28 cellular contexts compared by ENCODE assay signal in genomic region chr15:91098451-91098850, GRCh38. TPM values are rescaled to one million over a fixed set of nuclear protein-coding genes. Genes with fewer than 3 reads are reported as not detected.
DNase-seq lines count a peak whose midpoint lies in the region; ATAC-seq, FAIRE-seq and TF ChIP-seq lines count a peak whose summit lies in the region.
"Had no signal": no experiment of that assay in that cellular context is flagged by ENCODE, and none has a peak within 500 bp of the region (broad histone marks: within the 10 kb centered on the region; RNA-seq: fewer than 3 reads in every experiment).

No MANE protein-coding gene starts in this region.

- no peaks in the 10 kb centered on the region for H3K9me2 ChIP-seq in GM23338 (ENCODE audit: insufficient read depth)

- H3K27me3 Mint-ChIP-seq in T-helper 1 cell treated with Interleukin-12 subunit alpha and Interleukin-12 subunit beta and Interleukin-4 antibody, amounts not matched to agents 30 μg/mL and 1 μg/mL, for 36 hours (ENCODE audit: low read depth) = peaks cover 86% of the 10 kb centered on the region
- H3K27me3 Mint-ChIP-seq in GM23338 (ENCODE audit: insufficient read depth, low read depth, poor library complexity) = peaks cover 49% of the 10 kb centered on the region
- peaks cover 91% of the 10 kb centered on the region for H3K27me3 Mint-ChIP-seq in nephron progenitor cell (ENCODE audit: low read depth, poor library complexity)

- no peaks in the 10 kb centered on the region for H3K9me3 Mint-ChIP-seq in T-helper 1 cell treated with Interleukin-12 subunit alpha and Interleukin-12 subunit beta and Interleukin-4 antibody, amounts not matched to agents 30 μg/mL and 1 μg/mL, for 36 hours
- H3K9me3 Mint-ChIP-seq in GM23338 = peaks cover 11% of the 10 kb centered on the region; the same call in 2 of the 3 replicates
- H3K9me3 Mint-ChIP-seq in nephron progenitor cell = peaks cover 19% of the 10 kb centered on the region

- no peak overlapping the region for H3K27ac Mint-ChIP-seq in T-helper 1 cell treated with Interleukin-12 subunit alpha and Interleukin-12 subunit beta and Interleukin-4 antibody, amounts not matched to agents 30 μg/mL and 1 μg/mL, for 36 hours
- H3K27ac Mint-ChIP-seq in GM23338 (no peak overlapping the region), nephron progenitor cell (no peak overlapping the region)
- H3K27ac Mint-ChIP-seq: activated CD8-positive, alpha-beta T cell treated with anti-CD3 and anti-CD28 coated beads, Interleukin-2, amount 10 ng/mL, durations not matched to agents 7 days and 5 days; neural progenitor cell had no signal

- no peak for FAIRE-seq in GM12891 (lab: Jason Lieb, UNC)
- FAIRE-seq: endometrium had no signal

- H4K20me1 ChIP-seq in GM23338 (replicated peaks; ENCODE audit: insufficient read depth) = no peaks in the 10 kb centered on the region

- no peaks in the 10 kb centered on the region for H3K36me3 ChIP-seq in GM23338 (ENCODE audit: insufficient read depth)
- H3K36me3 ChIP-seq: esophagus squamous epithelium, neural progenitor cell had no signal

- no peak overlapping the region for H3K4me3 ChIP-seq in GM23338
- H3K4me3 ChIP-seq: esophagus squamous epithelium, neural progenitor cell, skin epidermis had no signal

- H3K4me2 ChIP-seq in GM23338 = no peak overlapping the region
- H3K4me2 ChIP-seq: neural progenitor cell had no signal

- peaks cover 12% of the 10 kb centered on the region; the same call in 1 of the 2 replicates for H3K4me1 ChIP-seq in GM23338 (ENCODE audit: insufficient read depth)
- H3K4me1 ChIP-seq: foreskin keratinocyte, parathyroid adenoma had no signal

- DNase-seq in T-helper 1 cell (no peak), GM23338 (ENCODE audit: low spot score) (peak; percentile 31), iPS DF 19.7 (ENCODE audit: low read depth, low spot score) (peak; percentile 3), nephron progenitor cell (no peak), GM12891 (ENCODE audit: insufficient read length, low spot score) (no peak), hippocampal formation (lab: John Stamatoyannopoulos, UW) (no peak)
- DNase-seq: activated CD8-positive, alpha-beta T cell treated with anti-CD3 and anti-CD28 coated beads, Interleukin-2, amount 10 ng/mL, durations not matched to agents 7 days and 5 days; activated effector memory CD4-positive, alpha-beta T cell treated with Interleukin-2 at 50 U/mL for 16 hours; C1 segment of cervical spinal cord; dermis blood vessel endothelial cell; esophagus squamous epithelium; foreskin keratinocyte; H7; head of caudate nucleus; NCI-H1417 treated with DMSO at 0.1 percent for 48 hours; NCI-H2081; NCI-H2227 treated with DMSO at 0.1 percent for 48 hours; NCI-H526 treated with DMSO at 0.1 percent for 48 hours; PC-3; stimulated activated naive CD4-positive, alpha-beta T cell had no signal

- H3K36me3 Mint-ChIP-seq in T-helper 1 cell treated with Interleukin-12 subunit alpha and Interleukin-12 subunit beta and Interleukin-4 antibody, amounts not matched to agents 30 μg/mL and 1 μg/mL, for 36 hours (ENCODE audit: low read depth) = peaks cover 4% of the 10 kb centered on the region
- H3K36me3 Mint-ChIP-seq in GM23338 (ENCODE audit: low read depth) (peaks cover 3% of the 10 kb centered on the region; the same call in 2 of the 3 replicates), nephron progenitor cell (ENCODE audit: low read depth) (no peaks in the 10 kb centered on the region)
- H3K36me3 Mint-ChIP-seq: neural progenitor cell had no signal

- peaks cover 9% of the 10 kb centered on the region for H3K4me1 Mint-ChIP-seq in T-helper 1 cell treated with Interleukin-12 subunit alpha and Interleukin-12 subunit beta and Interleukin-4 antibody, amounts not matched to agents 30 μg/mL and 1 μg/mL, for 36 hours (ENCODE audit: low read depth)
- H3K4me1 Mint-ChIP-seq in GM23338 = peaks cover 9% of the 10 kb centered on the region
- H3K4me1 Mint-ChIP-seq in nephron progenitor cell = peaks cover 22% of the 10 kb centered on the region

- H3K27ac ChIP-seq in GM23338 (ENCODE audit: low read depth) = no peak overlapping the region
- H3K27ac ChIP-seq: 22Rv1, esophagus squamous epithelium, foreskin keratinocyte, HL-60, neural progenitor cell, parathyroid adenoma, skin epidermis had no signal

- no peak for TF ChIP-seq POLR2A in GM12891 (IDR thresholded peaks at IDR 0.05; ENCODE audit: low read depth, low read length)

- no peaks in the 10 kb centered on the region for H3F3A ChIP-seq in GM23338 (replicated peaks; ENCODE audit: low read depth)

- ATAC-seq in GM23338 = no peak
- no peak for ATAC-seq in HG02870 (IDR thresholded peaks at IDR 0.05; ENCODE audit: unreplicated experiment)
- ATAC-seq: activated CD8-positive, alpha-beta T cell treated with anti-CD3 and anti-CD28 coated beads, Interleukin-2, amount 10 ng/mL, durations not matched to agents 7 days and 5 days; foreskin keratinocyte; PC-3 had no signal

- peaks cover 66% of the 10 kb centered on the region for H3K27me3 ChIP-seq in GM23338 (ENCODE audit: insufficient read depth)

- H2AFZ ChIP-seq in GM23338 = no peak overlapping the region
- H2AFZ ChIP-seq: neural progenitor cell, parathyroid adenoma had no signal

- H3K79me2 ChIP-seq in GM23338 (replicated peaks; ENCODE audit: insufficient read depth) = no peaks in the 10 kb centered on the region
- H3K79me2 ChIP-seq: parathyroid adenoma had no signal

- no peak for TF ChIP-seq CTCF in GM23338 (conservative IDR thresholded peaks at IDR 0.05; ENCODE audit: low read depth in 2 of 2)
- TF ChIP-seq CTCF in nephron progenitor cell (IDR thresholded peaks at IDR 0.05) = no peak

- H3K4me3 Mint-ChIP-seq in T-helper 1 cell treated with Interleukin-12 subunit alpha and Interleukin-12 subunit beta and Interleukin-4 antibody, amounts not matched to agents 30 μg/mL and 1 μg/mL, for 36 hours = peak overlapping the region; percentile 12
- H3K4me3 Mint-ChIP-seq in GM23338 = 0 out of 3 replicates have a peak overlapping the region, but pooled peaks have one; percentile 4
- H3K4me3 Mint-ChIP-seq in nephron progenitor cell = peak overlapping the region; percentile 3
- H3K4me3 Mint-ChIP-seq: activated CD8-positive, alpha-beta T cell treated with anti-CD3 and anti-CD28 coated beads, Interleukin-2, amount 10 ng/mL, durations not matched to agents 7 days and 5 days had no signal

TF ChIP-seq in GM23338, 12 proteins besides CTCF, POLR2A, EP300 and RAD21 (continues in another document):
- TF ChIP-seq ZNF331 (CRISPR knock-in tag; IDR thresholded peaks at IDR 0.05; ENCODE audit: low read depth) (0 out of 2 replicates have a peak, but pooled peaks have one; percentile 32), ZNF114 (CRISPR knock-in tag; IDR thresholded peaks at IDR 0.05) (no peak), EZH2 (IDR thresholded peaks at IDR 0.05; ENCODE audit: low read depth, unreplicated experiment) (no peak)

TF ChIP-seq in GM12891, 5 proteins besides CTCF, POLR2A, EP300 and RAD21:
- TF ChIP-seq POU2F2 (IDR thresholded peaks at IDR 0.05; ENCODE audit: low read depth, low read length) = no peak
- no peak for TF ChIP-seq SPI1 (IDR thresholded peaks at IDR 0.05; ENCODE audit: low read depth, low read length)
- no peak for TF ChIP-seq PAX5 (IDR thresholded peaks at IDR 0.05; ENCODE audit: insufficient read depth, low read length, severe bottlenecking)
TF ChIP-seq in GM12891: peak in this region for 0.

RNA-seq across cellular contexts. Expression of gene SV2B, which starts 1.6 kb away (rescaled TPM):
- 0.16 and 0.76 TPM in 2 replicates for total RNA-seq in GM23338 (2014; rRNA removed; shearing (Covaris generic))
- polyA plus RNA-seq in GM23338 (2016; fragmentation: Nextera tagmentation; extraction: Ambion mirVana) = 0.06 and 0.09 TPM in 2 replicates
- 1.6 TPM for polyA plus RNA-seq in GM12891 (2012; ENCODE audit: low read depth, missing spikeins)
- total RNA-seq: activated CD8-positive, alpha-beta T cell treated with anti-CD3 and anti-CD28 coated beads, Interleukin-2, amount 10 ng/mL, durations not matched to agents 7 days and 5 days; foreskin keratinocyte; PC-3 had no signal
- polyA plus RNA-seq: foreskin keratinocyte had no signal

Comparison
In these comparisons a context has a peak if more than half of its experiments do, and no peak if none do; other contexts are left out.
1. DNase-seq: peak in GM23338 (single experiment) and iPS DF 19.7 (single experiment); none in T-helper 1 cell (0 of 5), nephron progenitor cell (single experiment), GM12891 (single experiment) and hippocampal formation (0 of 2).
2. Peak in every context shown above with its lines, with median percentiles within 50 percentile points of each other: H3K4me3 Mint-ChIP-seq.